ENCODE assay signal across 17 cellular contexts in the genomic region with DNA sequence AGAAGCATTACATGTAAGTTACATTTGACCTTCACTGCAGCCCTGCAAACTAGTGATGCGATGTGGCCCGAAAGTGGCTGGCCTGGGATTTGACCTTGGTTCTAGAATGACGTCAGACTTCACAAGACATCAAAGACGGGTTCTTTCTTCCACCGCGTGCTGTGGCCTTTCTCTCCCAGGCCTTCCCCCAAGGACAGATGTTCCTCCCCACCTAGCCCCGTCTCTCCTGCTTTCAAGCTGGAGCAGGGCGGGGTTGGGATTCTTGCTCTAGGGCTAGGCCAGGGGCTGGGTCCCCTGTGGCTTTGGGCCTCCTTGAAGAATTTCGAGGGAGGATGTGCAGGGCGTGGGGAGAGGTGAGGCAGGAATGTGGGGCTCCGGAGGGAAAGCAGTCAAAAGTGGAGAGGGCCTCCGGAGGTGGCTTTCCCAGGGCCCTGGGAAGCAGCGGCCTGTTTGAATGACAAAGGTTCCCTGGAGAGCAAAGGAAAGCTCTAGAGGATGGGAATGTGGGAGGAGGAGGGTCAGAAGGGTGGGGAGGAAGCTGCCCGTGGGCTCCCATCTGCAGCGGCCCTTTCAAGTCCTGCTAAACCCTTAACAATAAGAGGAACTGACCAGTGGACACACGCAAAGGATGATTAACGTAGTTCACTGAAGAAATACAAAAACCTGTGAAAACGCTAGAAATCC. TPM values are rescaled to one million over a fixed set of nuclear protein-coding genes. Genes with fewer than 3 reads are reported as not detected.
A peak's percentile ranks its signal among the peaks of the same experiment; 100 is the strongest.
DNase-seq lines count a peak whose midpoint lies in the region; ATAC-seq, FAIRE-seq and TF ChIP-seq lines count a peak whose summit lies in the region.
"Had no signal": no experiment of that assay in that cellular context is flagged by ENCODE, and none has a peak within 500 bp of the region (broad histone marks: within the 10 kb centered on the region; RNA-seq: fewer than 3 reads in every experiment).

No MANE protein-coding gene starts in this region.

- no peak for ATAC-seq in GM12878
- ATAC-seq in GM21529 (IDR thresholded peaks at IDR 0.05; ENCODE audit: unreplicated experiment), result no peak
- no peak for ATAC-seq in HG02840 (IDR thresholded peaks at IDR 0.05; ENCODE audit: low FRiP score, unreplicated experiment)

- H3K9ac ChIP-seq in GM12878 (ENCODE audit: control insufficient read depth, insufficient read depth, low read length) (no peak overlapping the region), iPS-20b (ENCODE audit: low read depth, low read length) (peak overlapping the region; percentile 76)

- POLR2A ChIA-PET in GM12878 (lab: Charles Lee), result no interaction called here

- H3K4me1 ChIP-seq in GM12878 (ENCODE audit: control insufficient read depth, insufficient read depth, low read length) (no peaks in the 10 kb centered on the region), iPS-20b (ENCODE audit: insufficient read depth, low read length) (peaks cover 29% of the 10 kb centered on the region)

- intact Hi-C loops in GM12878 (cut with micrococcal nuclease; ENCODE audit: unreplicated experiment), result no loop called here

- DNase-seq in HT-29 (ENCODE audit: low spot score) (peak; percentile 83), GM12878 (ENCODE audit: low read depth, low spot score) (no peak), DMS 273 (lab: John Stamatoyannopoulos, UW; ENCODE audit: unreplicated experiment) (no peak)
- no peak for DNase-seq in stimulated activated CD4-positive, alpha-beta T cell treated with anti-CD3 and anti-CD28 coated beads, Interleukin-2, amount 100 ng/mL, for 24 hours
- DNase-seq: activated B cell treated with CpG ODN at 0.5 μM for 24 hours; activated naive CD4-positive, alpha-beta T cell treated with anti-CD3 and anti-CD28 coated beads, Interleukin-2, amount 50 U/mL, for 16 hours; DND-41; hippocampal formation; NCI-H1092; NCI-H446; ovary; PC-3 had no signal

- in situ Hi-C loops in GM12878 (cut with MboI), result no loop called here

- no peak for TF ChIP-seq EP300 in GM12878 (IDR thresholded peaks at IDR 0.05; ENCODE audit: borderline replicate concordance in 1 of 2, control insufficient read depth in 1 of 2, low read depth in 2 of 2, low read length in 2 of 2)

- no peak overlapping the region for H3K27ac ChIP-seq in GM12878 (ENCODE audit: control insufficient read depth, insufficient read depth)
- peak overlapping the region; percentile 99 for H3K27ac ChIP-seq in iPS-20b (ENCODE audit: low read length)
- H3K27ac ChIP-seq in skin epidermis, result peak overlapping the region in 18 of 21 experiments; percentile 28 to 88 (median 76)
- H3K27ac ChIP-seq: ovary, thoracic aorta had no signal

- H3K27me3 ChIP-seq in GM12878 (replicated peaks in 1 of 2; ENCODE audit: control insufficient read depth in 2 of 2, insufficient read depth in 2 of 2, low read length in 1 of 2), result no peaks in the 10 kb centered on the region; a peak in 2 of 4 replicates
- no peaks in the 10 kb centered on the region for H3K27me3 ChIP-seq in iPS-20b (ENCODE audit: insufficient read depth, low read length)
- H3K27me3 ChIP-seq: ovary had no signal

- no peak overlapping the region for H2AFZ ChIP-seq in GM12878 (ENCODE audit: control insufficient read depth, low read depth, low read length)

- no peak overlapping the region for H3K4me3 ChIP-seq in GM12878
- H3K4me3 ChIP-seq in iPS-20b (ENCODE audit: low read length), result peak overlapping the region; percentile 48
- H3K4me3 ChIP-seq in skin epidermis, result no peak overlapping the region
- H3K4me3 ChIP-seq: ovary, thoracic aorta had no signal

- H3K79me2 ChIP-seq in GM12878 (ENCODE audit: control insufficient read depth, insufficient read depth, low read length), result no peaks in the 10 kb centered on the region

- no TSS peak for BruUV-seq in GM12878 (replicated peaks; lab: Mats Ljungman, UMichigan)

- TF ChIP-seq POLR2A in GM12878 (IDR thresholded peaks at IDR 0.05; ENCODE audit: low read depth, low read length), result no peak

- no peak for TF ChIP-seq RAD21 in GM12878 (IDR thresholded peaks at IDR 0.05; ENCODE audit: insufficient read depth, low read depth, low read length)

- no peak for FAIRE-seq in GM12878 (lab: Jason Lieb, UNC)

- RAD21 ChIA-PET in GM12878 (lab: Charles Lee; ENCODE audit: unreplicated experiment), result no interaction called here

- 60% methylated on average over 18 of the region's 18 CpGs for WGBS in GM12878 (ENCODE audit: insufficient coverage, insufficient replicate concordance, low lambda C conversion rate, missing lambda C conversion rate)

- SMC1A ChIA-PET in GM12878 (lab: Charles Lee; ENCODE audit: uncharacterized antibody, unreplicated experiment), result no interaction called here

- TF ChIP-seq CTCF in GM12878 (IDR thresholded peaks at IDR 0.05 in 2 of 3, conservative IDR thresholded peaks at IDR 0.05 in 1 of 3; ENCODE audit: control insufficient read depth in 2 of 3, extremely low read depth in 1 of 3, insufficient read depth in 1 of 3, low read depth in 3 of 3, low read length in 3 of 3), result no peak

- H3K4me2 ChIP-seq in GM12878 (ENCODE audit: control insufficient read depth, insufficient read depth), result no peak overlapping the region

- H3K36me3 ChIP-seq in GM12878 (ENCODE audit: control insufficient read depth in 2 of 2, insufficient read depth in 2 of 2, low read length in 1 of 2), result no peaks in the 10 kb centered on the region
- no peaks in the 10 kb centered on the region for H3K36me3 ChIP-seq in iPS-20b (ENCODE audit: insufficient read depth, low read depth, low read length)
- H3K36me3 ChIP-seq: ovary, thoracic aorta had no signal

- CTCF ChIA-PET in GM12878 (lab: Yijun Ruan, JAX), result interaction anchor here (0.6 kb wide), 1 partner anchor 854 kb away, joined by 3 read pairs; no protein-coding TSS in a partner anchor

- H4K20me1 ChIP-seq in GM12878 (ENCODE audit: control insufficient read depth, insufficient read depth), result no peaks in the 10 kb centered on the region

- H3K9me3 ChIP-seq in GM12878 (replicated peaks; ENCODE audit: control insufficient read depth, insufficient read depth, low read length), result no peaks in the 10 kb centered on the region; the same call in 2 of the 3 replicates
- no peaks in the 10 kb centered on the region for H3K9me3 ChIP-seq in iPS-20b (ENCODE audit: insufficient read depth, low read depth, low read length)
- H3K9me3 ChIP-seq: ovary, thoracic aorta had no signal

TF ChIP-seq in GM12878, 131 proteins besides CTCF, POLR2A, EP300 and RAD21:
- TF ChIP-seq ATF7 (IDR thresholded peaks at IDR 0.05; ENCODE audit: low read depth), result peak; percentile 30; the same call in 1 of the 2 replicates
- no peak for TF ChIP-seq NFXL1 (IDR thresholded peaks at IDR 0.05; ENCODE audit: borderline replicate concordance)
TF ChIP-seq in GM12878: peak in this region for 1.

RNA-seq across cellular contexts. Expression of gene SLC2A1, which starts 49.9 kb away (rescaled TPM):
- total RNA-seq in HT-29 (2014; rRNA removed; shearing (Covaris generic)), result 916 and 965 TPM in 2 replicates
- total RNA-seq in GM12878 (2013; cell fraction: nucleolus; rRNA removed), result 231 and 256 TPM in 2 replicates
- total RNA-seq in GM12878 (2014; rRNA removed), result 51.6 and 59.6 TPM in 2 replicates
- 21.1 and 21.9 TPM in 2 replicates for total RNA-seq in GM12878 (2014; rRNA removed; fragmentation: Illumina TruSeq; extraction: Trizol)
- total RNA-seq in GM12878 (2021), result 59.5 and 62.7 TPM in 2 replicates
- polyA plus RNA-seq in GM12878 (2011; ENCODE audit: low read depth), result 14.2 TPM
- polyA plus RNA-seq in GM12878 (2011; rRNA removed), result 24.6 and 61.0 TPM in 2 replicates
- polyA plus RNA-seq in GM12878 (2011; cell fraction: cytosol; rRNA removed), result 65.0 and 66.9 TPM in 2 replicates
- 133 and 156 TPM in 2 replicates for polyA plus RNA-seq in GM12878 (2011; cell fraction: nucleus; rRNA removed)
- polyA plus RNA-seq in GM12878 (2012), result 31.0 and 72.3 TPM in 2 replicates
- 19.1 and 24.0 TPM in 2 replicates for polyA plus RNA-seq in GM12878 (2014; fragmentation: Illumina TruSeq; extraction: Trizol)
- 1 to 10 TPM; 5.7 to 8.2 TPM for polyA plus RNA-seq in GM12878 (2014; fragmentation: Nextera tagmentation; extraction: Ambion mirVana)
- polyA plus RNA-seq in GM12878 (2014; rRNA removed), result 28.7 and 29.0 TPM in 2 replicates
- 10 to 100 TPM; 65.2 to 66.0 TPM for polyA plus RNA-seq in GM12878 (2016; fragmentation: Nextera tagmentation; extraction: Ambion mirVana)
- 75.2 and 106 TPM in 2 replicates for polyA minus RNA-seq in GM12878 (2011; rRNA and poly(A)+ RNA removed)
- polyA minus RNA-seq in GM12878 (2011; cell fraction: cytosol; rRNA and poly(A)+ RNA removed), result 35.3 and 45.0 TPM in 2 replicates
- polyA minus RNA-seq in GM12878 (2011; cell fraction: nucleus; rRNA and poly(A)+ RNA removed), result 71.8 and 100 TPM in 2 replicates
